9 cellular contexts compared by ENCODE assay signal in the genomic region with DNA sequence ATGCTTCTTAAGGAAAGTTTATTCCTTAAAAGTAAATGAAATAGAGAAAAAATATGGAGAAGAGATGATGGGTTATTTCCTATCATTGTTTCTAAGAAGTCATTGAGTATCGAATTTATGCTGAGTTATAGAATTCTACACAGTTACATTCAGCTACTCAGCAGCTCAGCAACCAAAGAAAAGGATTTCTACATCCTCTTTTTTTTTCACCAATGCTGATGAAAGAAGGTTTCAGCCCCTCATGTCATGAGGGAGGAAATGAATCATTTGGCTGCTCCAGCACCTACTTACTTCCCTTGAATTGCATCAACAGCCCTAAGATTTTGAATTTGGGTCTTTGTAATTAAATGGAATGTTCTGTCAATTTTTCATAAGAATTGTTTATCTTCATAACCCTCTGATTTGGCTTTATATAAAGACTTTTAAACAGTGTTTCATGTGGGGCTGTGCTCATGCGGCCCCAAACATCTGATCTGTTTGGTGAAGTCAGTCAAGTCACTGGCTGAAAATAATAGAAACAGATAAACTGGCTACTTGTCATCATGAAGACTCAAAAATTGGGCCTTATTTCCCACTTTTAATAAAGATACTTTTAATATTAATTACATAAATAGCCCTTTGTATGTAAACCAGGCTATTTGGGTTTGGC. TPM values are rescaled to one million over a fixed set of nuclear protein-coding genes. Genes with fewer than 3 reads are reported as not detected.
A peak's percentile ranks its signal among the peaks of the same experiment; 100 is the strongest.
DNase-seq lines count a peak whose midpoint lies in the region; ATAC-seq and TF ChIP-seq lines count a peak whose summit lies in the region.
"Had no signal": no experiment of that assay in that cellular context is flagged by ENCODE, and none has a peak within 500 bp of the region (broad histone marks: within the 10 kb centered on the region; RNA-seq: fewer than 3 reads in every experiment).

No MANE protein-coding gene starts in this region.

- H3K4me3 ChIP-seq in CD4-positive, alpha-beta memory T cell (ENCODE audit: low read length in 2 of 2): no peak overlapping the region

- no peaks in the 10 kb centered on the region for H3K36me3 Mint-ChIP-seq in CD4-positive, alpha-beta memory T cell
- peaks cover 2% of the 10 kb centered on the region for H3K36me3 Mint-ChIP-seq in mesothelial cell of epicardium

- no peak overlapping the region for H3K4me3 Mint-ChIP-seq in CD4-positive, alpha-beta memory T cell
- H3K4me3 Mint-ChIP-seq in mesothelial cell of epicardium: no peak overlapping the region

- H3K4me1 ChIP-seq in CD4-positive, alpha-beta memory T cell (ENCODE audit: insufficient read depth, low read length): no peaks in the 10 kb centered on the region
- H3K4me1 ChIP-seq: parathyroid adenoma had no signal

- no peaks in the 10 kb centered on the region for H3K36me3 ChIP-seq in CD4-positive, alpha-beta memory T cell (ENCODE audit: insufficient read depth, low read length)

- DNase-seq in RWPE1 (ENCODE audit: low spot score) (peak; percentile 66), left cardiac atrium (no peak), mesothelial cell of epicardium (ENCODE audit: low spot score in 2 of 2, unreplicated experiment in 2 of 2) (no peak), C1 segment of cervical spinal cord (lab: John Stamatoyannopoulos, UW) (no peak)
- no peak for DNase-seq in CD4-positive, alpha-beta memory T cell
- no peak for DNase-seq in activated CD4-positive, alpha-beta T cell treated with anti-CD3 and anti-CD28 coated beads, Interleukin-2, amount 50 U/mL, for 48 hours

- no peak overlapping the region for H3K27ac Mint-ChIP-seq in CD4-positive, alpha-beta memory T cell
- H3K27ac Mint-ChIP-seq in mesothelial cell of epicardium: no peak overlapping the region

- CTCF ChIA-PET in RWPE1 (lab: Yijun Ruan, JAX): no interaction called here
- CTCF ChIA-PET in CD4-positive, alpha-beta memory T cell (lab: Charles Lee; ENCODE audit: partially characterized antibody): no interaction called here

- H3K27me3 Mint-ChIP-seq in CD4-positive, alpha-beta memory T cell: peaks cover 9 to 12% of the 10 kb centered on the region in 2 donors
- no peaks in the 10 kb centered on the region for H3K27me3 Mint-ChIP-seq in mesothelial cell of epicardium (ENCODE audit: low read depth)

- H3K9me3 Mint-ChIP-seq in CD4-positive, alpha-beta memory T cell: no peaks in the 10 kb centered on the region
- H3K9me3 Mint-ChIP-seq in mesothelial cell of epicardium: peaks cover 4% of the 10 kb centered on the region

- H3K9me3 ChIP-seq in CD4-positive, alpha-beta memory T cell (ENCODE audit: control insufficient read depth in 1 of 2, low read length in 2 of 2): no peaks in the 10 kb centered on the region

- TF ChIP-seq CTCF in RWPE1 (conservative IDR thresholded peaks at IDR 0.05; ENCODE audit: low read depth) (no peak), mesothelial cell of epicardium (IDR thresholded peaks at IDR 0.05; ENCODE audit: unreplicated experiment) (no peak)

- H3K4me1 Mint-ChIP-seq in CD4-positive, alpha-beta memory T cell: no peaks in the 10 kb centered on the region
- peaks cover 19% of the 10 kb centered on the region for H3K4me1 Mint-ChIP-seq in mesothelial cell of epicardium

- no peak overlapping the region for H3K27ac ChIP-seq in RWPE1
- H3K27ac ChIP-seq in CD4-positive, alpha-beta memory T cell (ENCODE audit: low read depth, low read length): no peak overlapping the region
- H3K27ac ChIP-seq: parathyroid adenoma had no signal

- H3K27me3 ChIP-seq in CD4-positive, alpha-beta memory T cell (ENCODE audit: insufficient read depth, low read length): no peaks in the 10 kb centered on the region

- intact Hi-C loops in left cardiac atrium (cut with DNase I): no loop called here
- intact Hi-C loops in CD4-positive, alpha-beta memory T cell (cut with micrococcal nuclease): no loop called here

- ATAC-seq in GM18870 (IDR thresholded peaks at IDR 0.05; ENCODE audit: unreplicated experiment) (peak; percentile 65), HG02884 (IDR thresholded peaks at IDR 0.05; ENCODE audit: unreplicated experiment) (peak; percentile 78), left cardiac atrium (peak; percentile 67 to 87)

- POLR2A ChIA-PET in RWPE1 (lab: Yijun Ruan, JAX; ENCODE audit: low non-redundant PET): no interaction called here
- POLR2A ChIA-PET in CD4-positive, alpha-beta memory T cell (lab: Charles Lee; ENCODE audit: partially characterized antibody): no interaction called here

RNA-seq across cellular contexts. Expression of a gene that starts 18.5 kb away (rescaled TPM):
- total RNA-seq in left cardiac atrium (10 to 100 TPM; 37.3 to 52.6 TPM), mesothelial cell of epicardium (141 to 147 TPM (median 142 TPM) in 3 replicates)
- 10 to 100 TPM; 57.3 to 58.1 TPM for total RNA-seq in CD4-positive, alpha-beta memory T cell
- 10 to 100 TPM; 87.3 to 93.2 TPM for polyA plus RNA-seq in CD4-positive, alpha-beta memory T cell
